1 cellular context compared by ENCODE assay signal in the genomic region with DNA sequence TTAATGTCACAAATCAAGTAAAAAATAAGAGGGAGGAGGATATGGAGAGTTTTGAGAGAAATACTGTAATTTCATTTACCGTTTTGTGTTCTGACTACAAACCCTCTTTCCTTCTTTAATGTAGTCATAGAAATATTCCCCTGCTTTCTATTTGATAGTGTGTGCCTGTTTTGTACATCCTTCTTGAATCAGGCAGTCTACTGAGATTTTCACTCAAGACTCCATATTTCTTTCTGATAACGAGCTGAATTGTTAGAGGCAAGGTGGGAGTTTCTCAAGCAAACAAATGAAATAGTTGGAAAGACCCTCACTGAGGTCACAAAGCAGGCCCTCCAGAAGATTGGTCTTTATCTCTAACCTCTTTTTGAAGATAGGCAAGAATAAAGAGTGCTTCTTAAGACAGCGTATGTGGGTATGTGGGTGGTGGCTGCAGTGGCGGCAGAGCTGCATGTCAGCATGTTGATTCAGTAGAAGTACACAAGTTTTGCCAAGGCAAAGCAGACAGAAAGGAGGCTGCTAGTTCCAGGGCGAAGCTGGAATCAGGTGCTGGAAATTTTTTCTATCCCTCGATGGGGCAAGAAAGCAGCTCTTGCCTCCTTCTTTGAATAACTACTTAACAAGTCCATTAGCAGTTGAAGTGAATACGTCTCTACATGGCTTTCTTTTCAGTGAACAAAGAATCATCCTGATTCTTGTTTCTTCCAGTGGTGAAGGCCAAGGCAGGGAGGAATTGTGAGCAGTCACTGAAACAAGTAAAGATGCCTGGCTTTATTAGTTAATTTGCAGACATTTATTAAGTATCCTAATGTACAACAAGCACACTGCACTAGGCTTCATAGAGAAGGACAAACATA.
TF ChIP-seq lines count a peak whose summit lies in the region.

No MANE protein-coding gene starts in this region.

TF ChIP-seq in H1, 55 proteins besides CTCF, POLR2A, EP300 and RAD21 (continued from another document):
- TF ChIP-seq NANOG (IDR thresholded peaks at IDR 0.05; ENCODE audit: insufficient read depth, low read depth, low read length, poor library complexity, severe bottlenecking) (no peak), SRF (IDR thresholded peaks at IDR 0.05; ENCODE audit: low read depth, low read length) (no peak)
